27 cellular contexts compared by ENCODE assay signal in genomic region chr5:52734557-52734956, GRCh38.
"Had no signal": no experiment of that assay in that cellular context is flagged by ENCODE, and none has a peak within 500 bp of the region (broad histone marks: within the 10 kb centered on the region; RNA-seq: fewer than 3 reads in every experiment).

No MANE protein-coding gene starts in this region.

- H2AFZ ChIP-seq: hepatocyte, neural progenitor cell had no signal

- DNase-seq: islet precursor cell; left ventricle myocardium inferior; mesendoderm; naive B cell; natural killer cell; nephron progenitor cell; occipital lobe; right lobe of liver; stimulated activated CD4-positive, alpha-beta T cell treated with anti-CD3 and anti-CD28 coated beads, Interleukin-15, amount 100 ng/mL, for 24 hours; stimulated activated CD4-positive, alpha-beta T cell treated with anti-CD3 and anti-CD28 coated beads, Interleukin-2, amount 100 ng/mL, for 24 hours; stimulated activated CD4-positive, alpha-beta T cell treated with anti-CD3 and anti-CD28 coated beads, Interleukin-4, amount 100 ng/mL, for 1 hour; stimulated activated naive CD4-positive, alpha-beta T cell; tibial artery; trophoblast cell; upper lobe of right lung had no signal

- H3K36me3 Mint-ChIP-seq: naive B cell, natural killer cell had no signal

- H3K27me3 ChIP-seq: hepatocyte, neural progenitor cell, neutrophil, right atrium auricular region, right lobe of liver, suprapubic skin, tibial artery, upper lobe of right lung had no signal

- H3K4me3 Mint-ChIP-seq: mesothelial cell of epicardium; naive B cell; natural killer cell; nephron progenitor cell; neural progenitor cell; stimulated activated naive CD8-positive, alpha-beta T cell treated with anti-CD3 and anti-CD28 coated beads, Interleukin-15, Interleukin-2, amounts not matched to agents 100 ng/mL and 50 ng/mL, for 24 hours had no signal

- FAIRE-seq: urothelium cell line had no signal

- H3K9ac ChIP-seq: neural progenitor cell had no signal

- H3K9me3 ChIP-seq: neutrophil, right atrium auricular region, right lobe of liver, suprapubic skin, thoracic aorta, tibial artery, upper lobe of right lung had no signal

- H3K4me1 ChIP-seq: left ventricle myocardium inferior, neural progenitor cell, right atrium auricular region, suprapubic skin had no signal

- H3K4me2 ChIP-seq: hepatocyte, neural progenitor cell, smooth muscle cell had no signal

- H3K27me3 Mint-ChIP-seq: progenitor cell of endocrine pancreas; stimulated activated naive CD8-positive, alpha-beta T cell treated with anti-CD3 and anti-CD28 coated beads, Interleukin-15, Interleukin-2, amounts not matched to agents 100 ng/mL and 50 ng/mL, for 24 hours had no signal

- H3K27ac Mint-ChIP-seq: mesothelial cell of epicardium; naive B cell; natural killer cell; nephron progenitor cell; neural progenitor cell; progenitor cell of endocrine pancreas; stimulated activated naive CD8-positive, alpha-beta T cell treated with anti-CD3 and anti-CD28 coated beads, Interleukin-15, Interleukin-2, amounts not matched to agents 100 ng/mL and 50 ng/mL, for 24 hours had no signal

- H3K27ac ChIP-seq: hepatocyte, left ventricle myocardium inferior, neural progenitor cell, neutrophil, right atrium auricular region, right lobe of liver, suprapubic skin, thoracic aorta, tibial artery, upper lobe of right lung had no signal

- ATAC-seq: natural killer cell, right lobe of liver, upper lobe of right lung had no signal

- H3K4me1 Mint-ChIP-seq: naive B cell, nephron progenitor cell, neural progenitor cell had no signal

- H3K36me3 ChIP-seq: left ventricle myocardium inferior, neural progenitor cell, neutrophil, right atrium auricular region, right lobe of liver, suprapubic skin, thoracic aorta, tibial artery, upper lobe of right lung had no signal

- H3K4me3 ChIP-seq: hepatocyte, left ventricle myocardium inferior, lung, neural progenitor cell, right atrium auricular region, right lobe of liver, smooth muscle cell, suprapubic skin, thoracic aorta, tibial artery, upper lobe of right lung had no signal

- H3K9me3 Mint-ChIP-seq: natural killer cell, neural progenitor cell had no signal

- H3K79me2 ChIP-seq: hepatocyte had no signal
